ENCODE assay signal across 17 cellular contexts in genomic region chr9:108073823-108074222, GRCh38.
"Had no signal": no experiment of that assay in that cellular context is flagged by ENCODE, and none has a peak within 500 bp of the region (broad histone marks: within the 10 kb centered on the region; RNA-seq: fewer than 3 reads in every experiment).

No MANE protein-coding gene starts in this region.

- H3K4me2 ChIP-seq: smooth muscle cell had no signal

- H3K9me3 ChIP-seq: lower lobe of right lung, right lobe of liver, transverse colon had no signal

- H3K27me3 Mint-ChIP-seq: activated CD4-positive, alpha-beta memory T cell treated with anti-CD3 and anti-CD28 coated beads for 36 hours; activated CD8-positive, alpha-beta memory T cell treated with anti-CD3 and anti-CD28 coated beads, Interleukin-2, amount 10 ng/mL, durations not matched to agents 7 days and 5 days; activated naive CD4-positive, alpha-beta T cell treated with anti-CD3 and anti-CD28 coated beads, Interleukin-2, amount 10 ng/mL, durations not matched to agents 7 days and 5 days had no signal

- H3K4me1 ChIP-seq: lower lobe of right lung, right lobe of liver, transverse colon had no signal

- H3K27ac ChIP-seq: lower lobe of right lung, right lobe of liver, transverse colon had no signal

- H3K4me1 Mint-ChIP-seq: activated CD8-positive, alpha-beta memory T cell treated with anti-CD3 and anti-CD28 coated beads, Interleukin-2, amount 10 ng/mL, durations not matched to agents 7 days and 5 days; activated naive CD4-positive, alpha-beta T cell treated with anti-CD3 and anti-CD28 coated beads, Interleukin-2, amount 10 ng/mL, durations not matched to agents 7 days and 5 days had no signal

- H3K27me3 ChIP-seq: right lobe of liver, transverse colon had no signal

- DNase-seq: activated CD4-positive, alpha-beta memory T cell treated with anti-CD3 and anti-CD28 coated beads for 36 hours; activated CD8-positive, alpha-beta memory T cell treated with anti-CD3 and anti-CD28 coated beads, Interleukin-2, amount 10 ng/mL, durations not matched to agents 7 days and 5 days; activated naive CD4-positive, alpha-beta T cell treated with anti-CD3 and anti-CD28 coated beads, Interleukin-2, amount 10 ng/mL, durations not matched to agents 7 days and 5 days; activated T-cell treated with anti-CD3 and anti-CD28 coated beads, Interleukin-2, amount 50 U/mL, for 1 hour; endodermal cell; head of caudate nucleus; left colon; lower lobe of right lung; right lobe of liver; stimulated activated CD4-positive, alpha-beta T cell treated with anti-CD3 and anti-CD28 coated beads, Interleukin-4, amount 100 ng/mL, for 4 hours; stimulated activated CD8-positive, alpha-beta memory T cell treated with anti-CD3 and anti-CD28 coated beads, Interleukin-4, amount 100 ng/mL, for 48 hours; stimulated activated naive CD4-positive, alpha-beta T cell treated with Interleukin-2 at 50 U/mL for 16 hours; substantia nigra; transverse colon had no signal

- H3K36me3 ChIP-seq: lower lobe of right lung, right lobe of liver, transverse colon had no signal

- H3K36me3 Mint-ChIP-seq: activated CD4-positive, alpha-beta memory T cell treated with anti-CD3 and anti-CD28 coated beads for 36 hours; activated CD8-positive, alpha-beta memory T cell treated with anti-CD3 and anti-CD28 coated beads, Interleukin-2, amount 10 ng/mL, durations not matched to agents 7 days and 5 days; activated naive CD4-positive, alpha-beta T cell treated with anti-CD3 and anti-CD28 coated beads, Interleukin-2, amount 10 ng/mL, durations not matched to agents 7 days and 5 days; mesothelial cell of epicardium had no signal

- H3K27ac Mint-ChIP-seq: activated CD4-positive, alpha-beta memory T cell treated with anti-CD3 and anti-CD28 coated beads for 36 hours; activated CD8-positive, alpha-beta memory T cell treated with anti-CD3 and anti-CD28 coated beads, Interleukin-2, amount 10 ng/mL, durations not matched to agents 7 days and 5 days; activated naive CD4-positive, alpha-beta T cell treated with anti-CD3 and anti-CD28 coated beads, Interleukin-2, amount 10 ng/mL, durations not matched to agents 7 days and 5 days; activated T-helper 2 cell treated with anti-CD3 and anti-CD28 coated beads, Interferon-gamma antibody, Interleukin-2, Interleukin-4, amounts not matched to agents 10 μg/mL and 5 μg/mL and 100 μg/mL, durations not matched to agents 14 hours and 24 hours and 36 hours; endodermal cell; mesothelial cell of epicardium had no signal

- H3K4me3 Mint-ChIP-seq: activated CD4-positive, alpha-beta memory T cell treated with anti-CD3 and anti-CD28 coated beads for 36 hours; activated CD8-positive, alpha-beta memory T cell treated with anti-CD3 and anti-CD28 coated beads, Interleukin-2, amount 10 ng/mL, durations not matched to agents 7 days and 5 days; activated naive CD4-positive, alpha-beta T cell treated with anti-CD3 and anti-CD28 coated beads, Interleukin-2, amount 10 ng/mL, durations not matched to agents 7 days and 5 days; endodermal cell; mesothelial cell of epicardium had no signal

- H3K4me3 ChIP-seq: lower lobe of right lung, right lobe of liver, smooth muscle cell, transverse colon had no signal
